Comparison of ENCODE assay signal across 12 cellular contexts in genomic region chr11:125262825-125263218, GRCh38.
DNase-seq lines count a peak whose midpoint lies in the region; ATAC-seq and TF ChIP-seq lines count a peak whose summit lies in the region.
"Had no signal": no experiment of that assay in that cellular context is flagged by ENCODE, and none has a peak within 500 bp of the region (broad histone marks: within the 10 kb centered on the region; RNA-seq: fewer than 3 reads in every experiment).

No MANE protein-coding gene starts in this region.

- H3K27me3 ChIP-seq in hepatocyte (no peaks in the 10 kb centered on the region), rectal smooth muscle tissue (ENCODE audit: control insufficient read depth, insufficient read depth, low read length) (no peaks in the 10 kb centered on the region), WERI-Rb-1 (ENCODE audit: insufficient read depth, low read depth, severe bottlenecking) (no peaks in the 10 kb centered on the region), PC-9 (ENCODE audit: insufficient read depth, low read depth) (peaks cover 20% of the 10 kb centered on the region)

- H3K9ac ChIP-seq in rectal smooth muscle tissue (ENCODE audit: low read length), result no peak overlapping the region

- no peaks in the 10 kb centered on the region for H4K20me1 ChIP-seq in hepatocyte (ENCODE audit: insufficient read depth, poor library complexity, severe bottlenecking)
- H4K20me1 ChIP-seq in PC-9 (ENCODE audit: insufficient read depth), result no peaks in the 10 kb centered on the region

- POLR2A ChIA-PET in PC-9 (lab: Charles Lee; ENCODE audit: unreplicated experiment), result no interaction called here

- H3K36me3 ChIP-seq in hepatocyte (replicated peaks; ENCODE audit: insufficient read depth, low read depth) (no peaks in the 10 kb centered on the region), rectal smooth muscle tissue (ENCODE audit: control insufficient read depth, insufficient read depth, low read length) (no peaks in the 10 kb centered on the region), WERI-Rb-1 (no peaks in the 10 kb centered on the region), PC-9 (ENCODE audit: low read depth) (no peaks in the 10 kb centered on the region)

- DNase-seq in Daoy (ENCODE audit: low read depth) (peak; percentile 27), cardiac fibroblast (ENCODE audit: low read depth in 2 of 2) (peak; percentile 30 to 47), hepatocyte (ENCODE audit: low spot score) (peak; percentile 22), WERI-Rb-1 (no peak), PC-9 (no peak)
- DNase-seq: activated T-cell treated with anti-CD3 and anti-CD28 coated beads, Interleukin-2, amount 50 U/mL, for 72 hours; effector CD8-positive, alpha-beta T cell; KG1; stimulated activated naive CD8-positive, alpha-beta T cell treated with anti-CD3 and anti-CD28 coated beads, Interleukin-15, amount 100 ng/mL, for 72 hours had no signal

- H3K27ac ChIP-seq in hepatocyte (peak overlapping the region; percentile 79), rectal smooth muscle tissue (ENCODE audit: low read depth, low read length) (peak overlapping the region; percentile 24), WERI-Rb-1 (no peak overlapping the region), PC-9 (no peak overlapping the region)

- intact Hi-C loops in PC-9 (cut with micrococcal nuclease; ENCODE audit: unreplicated experiment), result no loop called here

- BruUV-seq in PC-9 (replicated peaks; lab: Mats Ljungman, UMichigan), result no TSS peak

- CTCF ChIA-PET in PC-9 (lab: Charles Lee), result no interaction called here

- H2AFZ ChIP-seq in hepatocyte (peak overlapping the region; percentile 29), PC-9 (no peak overlapping the region)

- H3K9me2 ChIP-seq in hepatocyte (replicated peaks; ENCODE audit: insufficient read depth) (no peaks in the 10 kb centered on the region), PC-9 (ENCODE audit: insufficient read depth) (no peaks in the 10 kb centered on the region)

- ATAC-seq in HG03095 (IDR thresholded peaks at IDR 0.05; ENCODE audit: unreplicated experiment) (no peak), HG03469 (IDR thresholded peaks at IDR 0.05; ENCODE audit: unreplicated experiment) (no peak)
- ATAC-seq: activated T-cell treated with anti-CD3 and anti-CD28 coated beads, Interleukin-2, amount 50 U/mL, for 72 hours had no signal

- H3K9me3 ChIP-seq in hepatocyte (ENCODE audit: low read depth), result no peaks in the 10 kb centered on the region
- H3K9me3 ChIP-seq in WERI-Rb-1 (ENCODE audit: severe bottlenecking), result no peaks in the 10 kb centered on the region
- H3K9me3 ChIP-seq in PC-9 (ENCODE audit: insufficient read depth, low read depth), result no peaks in the 10 kb centered on the region

- H3K79me2 ChIP-seq in hepatocyte (no peaks in the 10 kb centered on the region), PC-9 (ENCODE audit: low read depth) (no peaks in the 10 kb centered on the region)

- H3K4me3 ChIP-seq in cardiac fibroblast (replicated peaks in 1 of 2; ENCODE audit: low read depth in 2 of 2, low read length in 2 of 2), result no peak overlapping the region
- H3K4me3 ChIP-seq in hepatocyte, result no peak overlapping the region
- H3K4me3 ChIP-seq in rectal smooth muscle tissue (ENCODE audit: low read length), result no peak overlapping the region
- no peak overlapping the region for H3K4me3 ChIP-seq in WERI-Rb-1 (ENCODE audit: low read depth, low read length)
- no peak overlapping the region for H3K4me3 ChIP-seq in PC-9

- no peaks in the 10 kb centered on the region for H3F3A ChIP-seq in PC-9 (ENCODE audit: insufficient read depth, low read depth)

- H3K4me2 ChIP-seq in hepatocyte (peak overlapping the region; percentile 56), PC-9 (no peak overlapping the region)

- H3K4me1 ChIP-seq in hepatocyte (ENCODE audit: insufficient read depth) (peaks cover 24% of the 10 kb centered on the region), rectal smooth muscle tissue (ENCODE audit: control insufficient read depth, insufficient read depth, low read length) (peaks cover 5% of the 10 kb centered on the region), PC-9 (replicated peaks; ENCODE audit: insufficient read depth) (no peaks in the 10 kb centered on the region)

- 18% methylated on average over 10 of the region's 10 CpGs for WGBS in hepatocyte (ENCODE audit: low lambda C conversion rate, missing lambda C conversion rate)

- TF ChIP-seq CTCF in cardiac fibroblast (IDR thresholded peaks at IDR 0.05; ENCODE audit: low read depth, low read length) (no peak), hepatocyte (IDR thresholded peaks at IDR 0.05; ENCODE audit: poor library complexity) (peak; percentile 3), WERI-Rb-1 (IDR thresholded peaks at IDR 0.05; ENCODE audit: low read depth, low read length) (no peak), PC-9 (conservative IDR thresholded peaks at IDR 0.05) (no peak)

Comparison
In these comparisons a context has a peak if more than half of its experiments do, and no peak if none do; other contexts are left out.
1. DNase-seq: peak in Daoy (single experiment), cardiac fibroblast (2 of 2) and hepatocyte (single experiment); none in WERI-Rb-1 (single experiment) and PC-9 (0 of 2).
2. H3K27ac ChIP-seq: peak in hepatocyte (single experiment) and rectal smooth muscle tissue (single experiment); none in WERI-Rb-1 (single experiment) and PC-9 (single experiment).